ENCODE assay signal across 6 cellular contexts in genomic region chr1:149741914-149742313, GRCh38. TPM values are rescaled to one million over a fixed set of nuclear protein-coding genes. Genes with fewer than 3 reads are reported as not detected.
"Had no signal": no experiment of that assay in that cellular context is flagged by ENCODE, and none has a peak within 500 bp of the region (broad histone marks: within the 10 kb centered on the region; RNA-seq: fewer than 3 reads in every experiment).

No MANE protein-coding gene starts in this region.

RNA-seq across cellular contexts. Expression of gene FCGR1A, which starts 40.6 kb away (rescaled TPM):
- total RNA-seq: LHCN-M2, MCF 10A, PC-9, Peyer's patch, RPMI7951, SJCRH30 had no signal
